Comparison of ENCODE assay signal across 1 cellular context in genomic region chr2:152367547-152368250, GRCh38.
TF ChIP-seq lines count a peak whose summit lies in the region.

No MANE protein-coding gene starts in this region.

TF ChIP-seq in GM12878, 131 proteins besides CTCF, POLR2A, EP300 and RAD21 (continued from another document):
- TF ChIP-seq NR2C2 (IDR thresholded peaks at IDR 0.05; ENCODE audit: borderline replicate concordance, control insufficient read depth, insufficient read length, low read depth): no peak
- TF ChIP-seq BMI1 (IDR thresholded peaks at IDR 0.05; ENCODE audit: borderline replicate concordance): no peak
- TF ChIP-seq ZBTB11 (CRISPR knock-in tag; IDR thresholded peaks at IDR 0.05): no peak
- no peak for TF ChIP-seq ZNF384 (IDR thresholded peaks at IDR 0.05; ENCODE audit: borderline replicate concordance, low read depth, low read length)
- 0 out of 2 replicates have a peak, but pooled peaks have one; percentile 26 for TF ChIP-seq NBN (IDR thresholded peaks at IDR 0.05)
- no peak for TF ChIP-seq ELK1 (IDR thresholded peaks at IDR 0.05; ENCODE audit: low read depth, low read length)
- TF ChIP-seq REST (IDR thresholded peaks at IDR 0.05; ENCODE audit: low read depth, low read length): no peak
- no peak for TF ChIP-seq SUPT20H (IDR thresholded peaks at IDR 0.05; ENCODE audit: borderline replicate concordance, control insufficient read depth, low read depth, low read length)
- TF ChIP-seq E2F4 (IDR thresholded peaks at IDR 0.05; ENCODE audit: low read depth, low read length): no peak
- TF ChIP-seq MTA2 (IDR thresholded peaks at IDR 0.05; ENCODE audit: low read depth): peak; percentile 44; the same call in 1 of the 2 replicates
- no peak for TF ChIP-seq WRNIP1 (IDR thresholded peaks at IDR 0.05; ENCODE audit: borderline replicate concordance, low read depth, low read length)
- no peak for TF ChIP-seq TAF1 (IDR thresholded peaks at IDR 0.05; ENCODE audit: borderline replicate concordance, low read depth, low read length)
- no peak for TF ChIP-seq HDAC2 (IDR thresholded peaks at IDR 0.05)
- no peak for TF ChIP-seq YBX1 (IDR thresholded peaks at IDR 0.05)
- TF ChIP-seq RBBP5 (conservative IDR thresholded peaks at IDR 0.05): no peak
- TF ChIP-seq NFXL1 (IDR thresholded peaks at IDR 0.05; ENCODE audit: borderline replicate concordance): no peak
- TF ChIP-seq BCLAF1 (IDR thresholded peaks at IDR 0.05): no peak
- no peak for TF ChIP-seq ZNF207 (IDR thresholded peaks at IDR 0.05; ENCODE audit: borderline replicate concordance)
- TF ChIP-seq CUX1 (IDR thresholded peaks at IDR 0.05; ENCODE audit: insufficient replicate concordance, low read depth, low read length): no peak
TF ChIP-seq in GM12878: peak in this region for 14.
